8 cellular contexts compared by ENCODE assay signal in genomic region chr6:17988422-17988944, GRCh38. TPM values are rescaled to one million over a fixed set of nuclear protein-coding genes. Genes with fewer than 3 reads are reported as not detected.
DNase-seq lines count a peak whose midpoint lies in the region; ATAC-seq, FAIRE-seq and TF ChIP-seq lines count a peak whose summit lies in the region.

No MANE protein-coding gene starts in this region.

- peaks cover 0 to 4% of the 10 kb centered on the region in 2 donors for H3K36me3 Mint-ChIP-seq in activated T-cell treated with anti-CD3 and anti-CD28 coated beads, Interleukin-2, amount 50 U/mL, for 72 hours (ENCODE audit: insufficient read depth in 2 of 2)
- no peaks in the 10 kb centered on the region for H3K36me3 Mint-ChIP-seq in memory B cell

- peak overlapping the region; percentile 98 for H3K27ac ChIP-seq in uterus

- no peak for TF ChIP-seq POLR2A in uterus (IDR thresholded peaks at IDR 0.05)

- H3K4me3 Mint-ChIP-seq in activated T-cell treated with anti-CD3 and anti-CD28 coated beads, Interleukin-2, amount 50 U/mL, for 72 hours, result peak overlapping the region; percentile 81 to 92
- peak overlapping the region; percentile 94 for H3K4me3 Mint-ChIP-seq in memory B cell

- H3K9me3 Mint-ChIP-seq in activated T-cell treated with anti-CD3 and anti-CD28 coated beads, Interleukin-2, amount 50 U/mL, for 72 hours, result no peaks in the 10 kb centered on the region
- H3K9me3 Mint-ChIP-seq in memory B cell, result no peaks in the 10 kb centered on the region

- peaks cover 0 to 5% of the 10 kb centered on the region in 2 donors for H3K4me1 ChIP-seq in uterus

- no peaks in the 10 kb centered on the region for H3K36me3 ChIP-seq in bronchial epithelial cell (ENCODE audit: control insufficient read depth, insufficient read depth, low read length)
- H3K36me3 ChIP-seq in uterus, result no peaks in the 10 kb centered on the region

- no peak for ATAC-seq in activated T-cell treated with anti-CD3 and anti-CD28 coated beads, Interleukin-2, amount 50 U/mL, for 72 hours (replicated peaks in 1 of 2)
- no peak for ATAC-seq in memory B cell (ENCODE audit: low read depth)
- ATAC-seq in HG03175 (IDR thresholded peaks at IDR 0.05; ENCODE audit: unreplicated experiment), result no peak

- H3K4me1 Mint-ChIP-seq in activated T-cell treated with anti-CD3 and anti-CD28 coated beads, Interleukin-2, amount 50 U/mL, for 72 hours (ENCODE audit: low read depth), result peaks cover 16% of the 10 kb centered on the region
- peaks cover 34% of the 10 kb centered on the region for H3K4me1 Mint-ChIP-seq in memory B cell

- H3K9me3 ChIP-seq in uterus, result no peaks in the 10 kb centered on the region

- H3K27me3 Mint-ChIP-seq in activated T-cell treated with anti-CD3 and anti-CD28 coated beads, Interleukin-2, amount 50 U/mL, for 72 hours (ENCODE audit: low read depth), result peaks cover 74% of the 10 kb centered on the region
- H3K27me3 Mint-ChIP-seq in memory B cell, result peaks cover 3% of the 10 kb centered on the region

- H3K27me3 ChIP-seq in bronchial epithelial cell (ENCODE audit: control insufficient read depth, insufficient read depth, low read length) (no peaks in the 10 kb centered on the region), uterus (no peaks in the 10 kb centered on the region)

- TF ChIP-seq CTCF in bronchial epithelial cell (IDR thresholded peaks at IDR 0.05; ENCODE audit: insufficient read depth, low read length, severe bottlenecking) (no peak), uterus (IDR thresholded peaks at IDR 0.05) (no peak)

- no peak for FAIRE-seq in bronchial epithelial cell (lab: Jason Lieb, UNC)

- no peak overlapping the region for H3K27ac Mint-ChIP-seq in activated T-cell treated with anti-CD3 and anti-CD28 coated beads, Interleukin-2, amount 50 U/mL, for 72 hours
- H3K27ac Mint-ChIP-seq in memory B cell, result peak overlapping the region; percentile 80

- peak overlapping the region; percentile 60 for H3K4me3 ChIP-seq in bronchial epithelial cell (ENCODE audit: low read depth, low read length)
- H3K4me3 ChIP-seq in uterus, result peak overlapping the region; percentile 55 to 88

- DNase-seq in activated T-cell treated with anti-CD3 and anti-CD28 coated beads, Interleukin-2, amount 50 U/mL, for 72 hours, result no peak
- no peak for DNase-seq in activated T-cell treated with anti-CD3 and anti-CD28 coated beads, Interleukin-2, amount 50 U/mL, for 48 hours
- DNase-seq in bronchial epithelial cell (ENCODE audit: low read depth), result peak; percentile 57
- no peak for DNase-seq in memory B cell (ENCODE audit: low spot score in 2 of 2)
- peak in 1 of 2 donors; percentile 21 for DNase-seq in uterus
- no peak for DNase-seq in NCI-H187 treated with DMSO at 0.1 percent for 48 hours (lab: John Stamatoyannopoulos, UW)
- no peak for DNase-seq in RPMI8226

- intact Hi-C loops in uterus (cut with DNase I; ENCODE audit: low total_unique reads), result no loop called here

RNA-seq across cellular contexts. Expression of gene KIF13A, which starts 1.0 kb away (rescaled TPM):
- under 1 TPM; 0.10 to 0.46 TPM for total RNA-seq in activated T-cell treated with anti-CD3 and anti-CD28 coated beads, Interleukin-2, amount 50 U/mL, for 72 hours
- total RNA-seq in bronchial epithelial cell, result 47.4 and 58.8 TPM in 2 replicates
- 10 to 100 TPM; 14.9 to 66.9 (median 37.3) TPM for total RNA-seq in uterus

Comparison
In these comparisons a context has a peak if more than half of its experiments do, and no peak if none do; other contexts are left out.
1. RNA of gene KIF13A, which starts 1.0 kb away (total RNA-seq): 14.9 to 66.9 TPM in uterus and 47.4 to 58.8 TPM in bronchial epithelial cell; 0.10 to 0.46 TPM in activated T-cell treated with anti-CD3 and anti-CD28 coated beads, Interleukin-2, amount 50 U/mL, for 72 hours; every median in the first group is over 10 times any median in the second.